ENCODE assay signal across 8 cellular contexts in the genomic region with DNA sequence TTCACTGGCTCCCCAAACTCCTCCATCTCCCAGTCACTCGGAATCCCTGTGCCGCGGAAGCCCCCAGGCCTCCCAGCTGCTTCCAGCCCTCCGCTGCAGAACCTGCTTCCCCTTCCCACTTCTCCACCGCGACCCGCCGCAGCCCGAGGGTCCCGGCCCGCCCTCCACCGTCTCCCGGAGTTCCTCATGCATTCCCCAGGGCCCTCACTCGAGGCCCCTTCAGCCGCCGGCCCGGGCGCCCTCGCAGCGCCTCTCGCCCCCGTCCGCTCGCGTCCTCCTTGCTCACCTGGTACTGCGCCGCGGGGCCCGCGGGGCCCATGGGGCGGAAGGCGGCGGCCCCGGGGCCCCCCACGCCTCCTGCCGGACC. TPM values are rescaled to one million over a fixed set of nuclear protein-coding genes. Genes with fewer than 3 reads are reported as not detected.
DNase-seq lines count a peak whose midpoint lies in the region; ATAC-seq and TF ChIP-seq lines count a peak whose summit lies in the region.

No MANE protein-coding gene starts in this region.

- peak overlapping the region; percentile 94 for H3K4me3 Mint-ChIP-seq in activated naive CD4-positive, alpha-beta T cell treated with anti-CD3 and anti-CD28 coated beads for 36 hours
- H3K4me3 Mint-ChIP-seq in T-helper 17 cell (peak overlapping the region; percentile 94), progenitor cell of endocrine pancreas (ENCODE audit: low read depth) (peak overlapping the region; percentile 96)

- intact Hi-C loops in activated naive CD4-positive, alpha-beta T cell treated with anti-CD3 and anti-CD28 coated beads for 36 hours (cut with micrococcal nuclease): loop anchor here (2.0 kb wide), 2 partner anchors 289 to 303 kb away; partner anchors contain the start of gene ERN1

- peak; percentile 39 for DNase-seq in activated naive CD4-positive, alpha-beta T cell treated with anti-CD3 and anti-CD28 coated beads for 36 hours
- DNase-seq in activated naive CD4-positive, alpha-beta T cell (lab: John Stamatoyannopoulos, UW): no peak
- peak in 1 of 3 donors; percentile 32 for DNase-seq in T-helper 17 cell
- no peak for DNase-seq in fibroblast of the aortic adventitia (ENCODE audit: low read depth)
- DNase-seq in progenitor cell of endocrine pancreas (ENCODE audit: low spot score, unreplicated experiment): peak; percentile 48
- DNase-seq in pons (ENCODE audit: low spot score): no peak
- no peak for DNase-seq in stimulated activated CD4-positive, alpha-beta T cell treated with anti-CD3 and anti-CD28 coated beads, Interleukin-4, amount 100 ng/mL, for 24 hours

- CTCF ChIA-PET in activated naive CD4-positive, alpha-beta T cell treated with anti-CD3 and anti-CD28 coated beads for 36 hours (lab: Charles Lee): interaction anchor here (1.1 kb wide), 1 partner anchor 9 kb away, joined by 5 read pairs; no protein-coding TSS in a partner anchor

- H3K27me3 Mint-ChIP-seq in activated naive CD4-positive, alpha-beta T cell treated with anti-CD3 and anti-CD28 coated beads for 36 hours (ENCODE audit: low read depth): no peaks in the 10 kb centered on the region
- no peaks in the 10 kb centered on the region for H3K27me3 Mint-ChIP-seq in T-helper 17 cell
- H3K27me3 Mint-ChIP-seq in progenitor cell of endocrine pancreas: peaks cover 12% of the 10 kb centered on the region

- peak overlapping the region; percentile 90 for H3K27ac Mint-ChIP-seq in activated naive CD4-positive, alpha-beta T cell treated with anti-CD3 and anti-CD28 coated beads for 36 hours
- H3K27ac Mint-ChIP-seq in T-helper 17 cell (peak overlapping the region; percentile 95), progenitor cell of endocrine pancreas (peak overlapping the region; percentile 95)

- H3K9me3 Mint-ChIP-seq in activated naive CD4-positive, alpha-beta T cell treated with anti-CD3 and anti-CD28 coated beads for 36 hours: no peaks in the 10 kb centered on the region
- no peaks in the 10 kb centered on the region for H3K9me3 Mint-ChIP-seq in progenitor cell of endocrine pancreas (ENCODE audit: low read depth)

- peak; percentile 27 for ATAC-seq in HG02981 (IDR thresholded peaks at IDR 0.05; ENCODE audit: unreplicated experiment)
- ATAC-seq in T-helper 17 cell: peak; percentile 26

- peaks cover 37% of the 10 kb centered on the region for H3K4me1 Mint-ChIP-seq in activated naive CD4-positive, alpha-beta T cell treated with anti-CD3 and anti-CD28 coated beads for 36 hours (ENCODE audit: low read depth)
- H3K4me1 Mint-ChIP-seq in T-helper 17 cell: peaks cover 34% of the 10 kb centered on the region
- peaks cover 22% of the 10 kb centered on the region for H3K4me1 Mint-ChIP-seq in progenitor cell of endocrine pancreas (ENCODE audit: low read depth)

- H3K9me3 ChIP-seq in T-helper 17 cell (ENCODE audit: control insufficient read depth, low read length, poor library complexity, severe bottlenecking): no peaks in the 10 kb centered on the region

- TF ChIP-seq CTCF in fibroblast of the aortic adventitia (IDR thresholded peaks at IDR 0.05; ENCODE audit: insufficient read depth, low read length) (no peak), progenitor cell of endocrine pancreas (IDR thresholded peaks at IDR 0.05; ENCODE audit: unreplicated experiment) (no peak)

- H3K4me3 ChIP-seq in fibroblast of the aortic adventitia (ENCODE audit: low read depth, low read length): peak overlapping the region; percentile 92

- H3K36me3 Mint-ChIP-seq in activated naive CD4-positive, alpha-beta T cell treated with anti-CD3 and anti-CD28 coated beads for 36 hours (ENCODE audit: low read depth): peaks cover 3% of the 10 kb centered on the region
- no peaks in the 10 kb centered on the region for H3K36me3 Mint-ChIP-seq in T-helper 17 cell (ENCODE audit: low read depth)
- H3K36me3 Mint-ChIP-seq in progenitor cell of endocrine pancreas (ENCODE audit: insufficient read depth): peaks cover under 1% of the 10 kb centered on the region

RNA-seq across cellular contexts. Expression of gene SMARCD2, which starts 0.3 kb away (rescaled TPM):
- total RNA-seq in activated naive CD4-positive, alpha-beta T cell treated with anti-CD3 and anti-CD28 coated beads for 36 hours: 100 to 1,000 TPM in 1 of 2 experiments, 10 to 100 TPM in 1; 98.5 to 107 TPM
- total RNA-seq in T-helper 17 cell (100 to 1,000 TPM in 1 of 2 donors, 10 to 100 TPM in 1; 95.3 to 106 TPM), fibroblast of the aortic adventitia (ENCODE audit: low replicate concordance) (33.9 and 50.1 TPM in 2 replicates), progenitor cell of endocrine pancreas (61.6 and 63.8 TPM in 2 replicates)

RNA-seq across cellular contexts. Expression of gene FTSJ3, which starts 14.7 kb away (rescaled TPM):
- 10 to 100 TPM; 25.3 to 26.2 TPM for total RNA-seq in activated naive CD4-positive, alpha-beta T cell treated with anti-CD3 and anti-CD28 coated beads for 36 hours
- total RNA-seq in T-helper 17 cell: 10 to 100 TPM; 44.2 to 54.3 TPM
- total RNA-seq in fibroblast of the aortic adventitia (ENCODE audit: low replicate concordance): 39.8 and 80.7 TPM in 2 replicates
- total RNA-seq in progenitor cell of endocrine pancreas: 46.5 and 49.0 TPM in 2 replicates

RNA-seq across cellular contexts. Expression of gene PSMC5, which starts 14.9 kb away (rescaled TPM):
- total RNA-seq in activated naive CD4-positive, alpha-beta T cell treated with anti-CD3 and anti-CD28 coated beads for 36 hours: 100 to 1,000 TPM; 144 to 154 TPM
- total RNA-seq in T-helper 17 cell: 10 to 100 TPM; 83.5 to 92.2 TPM
- total RNA-seq in fibroblast of the aortic adventitia (ENCODE audit: low replicate concordance): 60.9 and 68.2 TPM in 2 replicates
- 101 and 109 TPM in 2 replicates for total RNA-seq in progenitor cell of endocrine pancreas

RNA-seq across cellular contexts. Expression of gene CSH2, which starts 31.3 kb away (rescaled TPM):
- not detected for total RNA-seq in activated naive CD4-positive, alpha-beta T cell treated with anti-CD3 and anti-CD28 coated beads for 36 hours
- 1 to 10 TPM; 3.6 to 4.0 TPM for total RNA-seq in T-helper 17 cell
- not detected in 2 replicates for total RNA-seq in fibroblast of the aortic adventitia (ENCODE audit: low replicate concordance)
- not detected in 2 replicates for total RNA-seq in progenitor cell of endocrine pancreas

RNA-seq across cellular contexts. Expression of gene GH2, which starts 39.6 kb away (rescaled TPM):
- total RNA-seq in activated naive CD4-positive, alpha-beta T cell treated with anti-CD3 and anti-CD28 coated beads for 36 hours: not detected
- total RNA-seq in T-helper 17 cell: not detected
- total RNA-seq in fibroblast of the aortic adventitia (ENCODE audit: low replicate concordance): not detected in 2 replicates
- not detected in 2 replicates for total RNA-seq in progenitor cell of endocrine pancreas

Comparison
In these comparisons a context has a peak if more than half of its experiments do, and no peak if none do; other contexts are left out.
1. DNase-seq: peak in activated naive CD4-positive, alpha-beta T cell treated with anti-CD3 and anti-CD28 coated beads for 36 hours (single experiment) and progenitor cell of endocrine pancreas (single experiment); none in activated naive CD4-positive, alpha-beta T cell (0 of 4), fibroblast of the aortic adventitia (single experiment), pons (single experiment) and stimulated activated CD4-positive, alpha-beta T cell treated with anti-CD3 and anti-CD28 coated beads, Interleukin-4, amount 100 ng/mL, for 24 hours (single experiment).
2. Peak in every context shown above with its lines, with median percentiles within 50 percentile points of each other: H3K27ac Mint-ChIP-seq and H3K4me3 Mint-ChIP-seq.